In genomic region chr1:56715161-56715560, GRCh38 we compare ENCODE assay signal across 25 cellular contexts.
DNase-seq lines count a peak whose midpoint lies in the region; ATAC-seq and TF ChIP-seq lines count a peak whose summit lies in the region.
"Had no signal": no experiment of that assay in that cellular context is flagged by ENCODE, and none has a peak within 500 bp of the region (broad histone marks: within the 10 kb centered on the region; RNA-seq: fewer than 3 reads in every experiment).

No MANE protein-coding gene starts in this region.

- H3K9me3 Mint-ChIP-seq in CD8-positive, alpha-beta T cell = no peaks in the 10 kb centered on the region
- H3K9me3 Mint-ChIP-seq: activated CD4-positive, alpha-beta memory T cell treated with anti-CD3 and anti-CD28 coated beads, Interleukin-2, amount 10 ng/mL, durations not matched to agents 7 days and 5 days; central memory CD8-positive, alpha-beta T cell; GM23338; naive thymus-derived CD4-positive, alpha-beta T cell; type B pancreatic cell had no signal

- no peak overlapping the region for H2AFZ ChIP-seq in IMR-90 (replicated peaks; ENCODE audit: low read length, poor library complexity)
- H2AFZ ChIP-seq: GM23338 had no signal

- no TSS peak for BruUV-seq in IMR-90 (replicated peaks; lab: Mats Ljungman, UMichigan)

- H3K4me3 ChIP-seq in BJ (ENCODE audit: low read depth, low read length) (no peak overlapping the region), IMR-90 (ENCODE audit: insufficient read depth, low read depth, low read length) (no peak overlapping the region), choroid plexus epithelial cell (ENCODE audit: low read depth, low read length) (no peak overlapping the region), retinal pigment epithelial cell (ENCODE audit: low read length) (no peak overlapping the region)
- no peak overlapping the region for H3K4me3 ChIP-seq in CD8-positive, alpha-beta T cell (ENCODE audit: low read depth, low read length)
- H3K4me3 ChIP-seq: ascending aorta, GM23338, K562, psoas muscle had no signal

- 0 out of 3 replicates have a peak overlapping the region, but pooled peaks have one; percentile 47 for H2BK15ac ChIP-seq in IMR-90 (ENCODE audit: low read depth, low read length)

- no peak overlapping the region for H4K91ac ChIP-seq in IMR-90 (ENCODE audit: insufficient read depth, low read depth, low read length)

- DNase-seq in BJ (ENCODE audit: low read depth) (peak; percentile 10), IMR-90 (peak; percentile 27), choroid plexus epithelial cell (ENCODE audit: low read depth) (peak; percentile 6), retinal pigment epithelial cell (ENCODE audit: low read depth) (peak; percentile 35), SIG-M5 (lab: John Stamatoyannopoulos, UW) (no peak), HUDEP-2 (lab: John Stamatoyannopoulos, UW; ENCODE audit: unreplicated experiment in 76 of 76) (no peak)
- no peak for DNase-seq in CD8-positive, alpha-beta T cell
- DNase-seq: activated CD4-positive, alpha-beta memory T cell treated with anti-CD3 and anti-CD28 coated beads, Interleukin-2, amount 10 ng/mL, durations not matched to agents 7 days and 5 days; activated CD4-positive, alpha-beta T cell treated with anti-CD3 and anti-CD28 coated beads for 1 hour; islet precursor cell; midbrain; naive thymus-derived CD4-positive, alpha-beta T cell; NCI-H146; NCI-H446; occipital lobe; psoas muscle; T-helper 17 cell had no signal

- H3K4me2 ChIP-seq in IMR-90 (ENCODE audit: low read depth, low read length) = no peak overlapping the region
- H3K4me2 ChIP-seq: GM23338 had no signal

- no peak overlapping the region for H4K5ac ChIP-seq in IMR-90 (ENCODE audit: low read depth, low read length)

- no peak overlapping the region for H3K23ac ChIP-seq in IMR-90 (ENCODE audit: low read depth, low read length)

- H4K8ac ChIP-seq in IMR-90 (ENCODE audit: low read depth in 2 of 2, low read length in 2 of 2) = no peak overlapping the region; a peak in 2 of 4 replicates

- WGBS in IMR-90 (ENCODE audit: extremely low coverage in 2 of 2, insufficient read length in 1 of 2), 2 experiments = no CpG with 5 or more reads among the region's 1 CpG

- no peak overlapping the region for H3K9ac ChIP-seq in IMR-90 (ENCODE audit: low read depth, low read length)

- H4K20me1 ChIP-seq in IMR-90 (ENCODE audit: insufficient read depth, low read length) = no peaks in the 10 kb centered on the region

- no peak overlapping the region; the same call in 1 of the 2 replicates for H3K14ac ChIP-seq in IMR-90 (replicated peaks; ENCODE audit: low read depth, low read length)

- H2BK5ac ChIP-seq in IMR-90 (ENCODE audit: low read depth, low read length, poor library complexity, severe bottlenecking) = peak overlapping the region; percentile 48

- peaks cover 5% of the 10 kb centered on the region for H3K4me1 ChIP-seq in IMR-90 (ENCODE audit: control insufficient read depth, insufficient read depth, low read length)
- no peaks in the 10 kb centered on the region for H3K4me1 ChIP-seq in CD8-positive, alpha-beta T cell (ENCODE audit: insufficient read depth, low read length)
- H3K4me1 ChIP-seq: ascending aorta, psoas muscle had no signal

- POLR2A ChIA-PET in BJ (lab: Charles Lee) = no interaction called here
- POLR2A ChIA-PET in IMR-90 (lab: Charles Lee; ENCODE audit: unreplicated experiment) = no interaction called here
- POLR2A ChIA-PET in CD8-positive, alpha-beta T cell (lab: Charles Lee) = no interaction called here

- in situ Hi-C loops in IMR-90 (cut with MboI; ENCODE audit: low sequenced_read_pairs) = no loop called here

- H3K4me3 Mint-ChIP-seq in CD8-positive, alpha-beta T cell = no peak overlapping the region
- H3K4me3 Mint-ChIP-seq: activated CD4-positive, alpha-beta memory T cell treated with anti-CD3 and anti-CD28 coated beads, Interleukin-2, amount 10 ng/mL, durations not matched to agents 7 days and 5 days; activated naive CD8-positive, alpha-beta T cell; central memory CD8-positive, alpha-beta T cell; GM23338; naive thymus-derived CD4-positive, alpha-beta T cell; T-helper 17 cell; type B pancreatic cell had no signal

- H2AK9ac ChIP-seq in IMR-90 (replicated peaks; ENCODE audit: low read depth, low read length, poor library complexity) = no peak overlapping the region

- no peak overlapping the region; the same call in 1 of the 2 replicates for H2BK120ac ChIP-seq in IMR-90 (ENCODE audit: low read depth, low read length)

- dilution Hi-C loops in IMR-90 (cut with HindIII; ENCODE audit: low sequenced_read_pairs, unreplicated experiment) = no loop called here

- intact Hi-C loops in IMR-90 (cut with micrococcal nuclease) = no loop called here
- intact Hi-C loops in CD8-positive, alpha-beta T cell (cut with DNase I, micrococcal nuclease) = loop anchor here in 1 of 2 experiments (10.0 kb wide), 1 partner anchor 1430 kb away; no protein-coding TSS in a partner anchor

- peaks cover 6% of the 10 kb centered on the region for H3K27me3 Mint-ChIP-seq in CD8-positive, alpha-beta T cell (ENCODE audit: low read depth)
- H3K27me3 Mint-ChIP-seq: type B pancreatic cell had no signal

- CTCF ChIA-PET in BJ (lab: Yijun Ruan, JAX) (interaction anchor here (1.0 kb wide), 1 partner anchor 106 kb away, joined by 3 read pairs; no protein-coding TSS in a partner anchor), IMR-90 (lab: Yijun Ruan, JAX) (no interaction called here)
- CTCF ChIA-PET in CD8-positive, alpha-beta T cell (lab: Charles Lee) = no interaction called here

- no peak overlapping the region for H3K56ac ChIP-seq in IMR-90 (ENCODE audit: extremely low read depth, insufficient read depth, low read length)

- H3K27ac ChIP-seq in IMR-90 (ENCODE audit: insufficient read depth, low read length) = no peak overlapping the region
- no peak overlapping the region for H3K27ac ChIP-seq in CD8-positive, alpha-beta T cell (ENCODE audit: low read depth, low read length)
- H3K27ac ChIP-seq: ascending aorta, psoas muscle, RWPE1 had no signal

- no peaks in the 10 kb centered on the region for H3K36me3 Mint-ChIP-seq in CD8-positive, alpha-beta T cell
- H3K36me3 Mint-ChIP-seq: activated naive CD8-positive, alpha-beta T cell; naive thymus-derived CD4-positive, alpha-beta T cell; type B pancreatic cell had no signal

- no peak for TF ChIP-seq RAD21 in IMR-90 (IDR thresholded peaks at IDR 0.05; ENCODE audit: low read length)

- H3K9me3 ChIP-seq in IMR-90 (ENCODE audit: control insufficient read depth, insufficient read depth, low read length) = no peaks in the 10 kb centered on the region
- H3K9me3 ChIP-seq in CD8-positive, alpha-beta T cell (ENCODE audit: low read length) = no peaks in the 10 kb centered on the region
- H3K9me3 ChIP-seq: ascending aorta, psoas muscle had no signal

- ATAC-seq in IMR-90 (ENCODE audit: low read depth) (peak; percentile 21; the same call in 1 of the 2 replicates), HG02763 (IDR thresholded peaks at IDR 0.05; ENCODE audit: unreplicated experiment) (no peak)
- ATAC-seq in CD8-positive, alpha-beta T cell = no peak
- ATAC-seq: GM23338; K562; naive thymus-derived CD4-positive, alpha-beta T cell; psoas muscle; T-helper 17 cell had no signal

- H2AK5ac ChIP-seq in IMR-90 (ENCODE audit: low read depth, low read length) = no peak overlapping the region

- H3K9me1 ChIP-seq in IMR-90 (ENCODE audit: insufficient read depth, low read length) = no peaks in the 10 kb centered on the region

- H3K36me3 ChIP-seq in BJ (ENCODE audit: control insufficient read depth, insufficient read depth, low read length) (no peaks in the 10 kb centered on the region), IMR-90 (ENCODE audit: control insufficient read depth, insufficient read depth, low read length) (no peaks in the 10 kb centered on the region)
- H3K36me3 ChIP-seq in CD8-positive, alpha-beta T cell (ENCODE audit: insufficient read depth, low read length) = no peaks in the 10 kb centered on the region
- H3K36me3 ChIP-seq: ascending aorta had no signal

- H3K4ac ChIP-seq in IMR-90 (ENCODE audit: low read depth, low read length) = peak overlapping the region; percentile 72; the same call in 1 of the 2 replicates

- H3K79me1 ChIP-seq in IMR-90 (ENCODE audit: low read depth in 1 of 2, low read length in 2 of 2) = no peaks in the 10 kb centered on the region

- H3K18ac ChIP-seq in IMR-90 (ENCODE audit: low read depth, low read length) = no peak overlapping the region

- TF ChIP-seq CTCF in BJ (IDR thresholded peaks at IDR 0.05; ENCODE audit: insufficient read depth, low read depth, low read length) = no peak
- TF ChIP-seq CTCF in IMR-90 (conservative IDR thresholded peaks at IDR 0.05; ENCODE audit: low read depth, low read length) = no peak
- TF ChIP-seq CTCF in choroid plexus epithelial cell (conservative IDR thresholded peaks at IDR 0.05; ENCODE audit: low read depth, low read length) = no peak
- no peak for TF ChIP-seq CTCF in retinal pigment epithelial cell (conservative IDR thresholded peaks at IDR 0.05; ENCODE audit: low read depth, low read length)
- no peak for TF ChIP-seq CTCF in CD8-positive, alpha-beta T cell (IDR thresholded peaks at IDR 0.05)

- TF ChIP-seq POLR2A in IMR-90 (IDR thresholded peaks at IDR 0.05; ENCODE audit: low read depth, low read length) = no peak

- H3K27me3 ChIP-seq in BJ (ENCODE audit: control insufficient read depth, insufficient read depth, low read length) = no peaks in the 10 kb centered on the region
- no peaks in the 10 kb centered on the region for H3K27me3 ChIP-seq in IMR-90 (ENCODE audit: control insufficient read depth, insufficient read depth, low read length)
- H3K27me3 ChIP-seq in CD8-positive, alpha-beta T cell (ENCODE audit: insufficient read depth, low read length) = no peaks in the 10 kb centered on the region
- H3K27me3 ChIP-seq: ascending aorta had no signal

- no peak overlapping the region for H3K27ac Mint-ChIP-seq in CD8-positive, alpha-beta T cell
- H3K27ac Mint-ChIP-seq: activated CD4-positive, alpha-beta memory T cell treated with anti-CD3 and anti-CD28 coated beads, Interleukin-2, amount 10 ng/mL, durations not matched to agents 7 days and 5 days; activated naive CD8-positive, alpha-beta T cell; GM23338; naive thymus-derived CD4-positive, alpha-beta T cell; T-helper 17 cell; type B pancreatic cell had no signal

- no peaks in the 10 kb centered on the region for H3K4me1 Mint-ChIP-seq in CD8-positive, alpha-beta T cell (ENCODE audit: low read depth)
- H3K4me1 Mint-ChIP-seq: activated CD4-positive, alpha-beta memory T cell treated with anti-CD3 and anti-CD28 coated beads, Interleukin-2, amount 10 ng/mL, durations not matched to agents 7 days and 5 days; central memory CD8-positive, alpha-beta T cell; GM23338; naive thymus-derived CD4-positive, alpha-beta T cell; T-helper 17 cell had no signal

- peak overlapping the region; percentile 84; the same call in 1 of the 2 replicates for H2BK20ac ChIP-seq in IMR-90 (ENCODE audit: low read depth, low read length)

TF ChIP-seq in IMR-90, 13 proteins besides CTCF, POLR2A, EP300 and RAD21 (continues in another document):
- no peak for TF ChIP-seq USF2 (IDR thresholded peaks at IDR 0.05; ENCODE audit: low read depth, low read length)

Comparison
In these comparisons a context has a peak if more than half of its experiments do, and no peak if none do; other contexts are left out.
1. DNase-seq: peak in BJ (single experiment), IMR-90 (single experiment), choroid plexus epithelial cell (single experiment) and retinal pigment epithelial cell (single experiment); none in SIG-M5 (single experiment), HUDEP-2 (0 of 76) and CD8-positive, alpha-beta T cell (0 of 7).